25 cellular contexts compared by ENCODE assay signal in the genomic region with DNA sequence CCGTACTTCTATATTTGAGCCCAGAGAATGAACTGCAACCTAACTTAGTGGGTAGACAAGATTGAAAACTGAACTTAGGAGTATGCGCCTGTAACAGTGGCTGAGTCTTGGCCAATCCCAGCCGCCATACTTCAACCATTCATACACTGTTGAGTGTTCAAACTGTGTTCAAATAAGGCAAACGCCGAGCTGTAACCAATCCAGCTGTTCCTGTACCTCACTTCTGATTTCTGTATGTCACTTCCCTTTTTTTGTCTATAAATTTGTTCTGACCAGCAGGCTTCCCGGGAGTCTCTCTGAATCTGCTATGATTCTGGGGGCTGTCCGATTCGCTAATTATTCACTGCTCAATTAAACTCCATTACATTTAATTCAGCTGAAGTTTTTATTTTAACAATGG.
"Had no signal": no experiment of that assay in that cellular context is flagged by ENCODE, and none has a peak within 500 bp of the region (broad histone marks: within the 10 kb centered on the region; RNA-seq: fewer than 3 reads in every experiment).

No MANE protein-coding gene starts in this region.

- H3K4me1 ChIP-seq: heart right ventricle, upper lobe of right lung had no signal

- H3K36me3 ChIP-seq: brain microvascular endothelial cell, heart right ventricle, neutrophil, upper lobe of right lung had no signal

- H3K9me3 ChIP-seq: heart right ventricle, neutrophil, upper lobe of right lung had no signal

- DNase-seq: activated CD4-positive, alpha-beta memory T cell treated with anti-CD3 and anti-CD28 coated beads for 36 hours; activated CD4-positive, alpha-beta T cell treated with anti-CD3 and anti-CD28 coated beads, Interleukin-2, amount 10 ng/mL, durations not matched to agents 24 days and 14 days; activated CD4-positive, CD25-positive, alpha-beta regulatory T cell treated with anti-CD3 and anti-CD28 coated beads, Interleukin-2, amount 50 U/mL, for 72 hours; activated CD8-positive, alpha-beta memory T cell treated with anti-CD3 and anti-CD28 coated beads, Interleukin-2, amount 50 U/mL, for 4 hours; activated effector memory CD4-positive, alpha-beta T cell treated with anti-CD3 and anti-CD28 coated beads, Interleukin-2, amount 50 U/mL, for 16 hours; activated naive CD4-positive, alpha-beta T cell treated with anti-CD3 and anti-CD28 coated beads for 36 hours; activated naive CD8-positive, alpha-beta T cell treated with anti-CD3 and anti-CD28 coated beads, Interleukin-2, amount 10 ng/mL, durations not matched to agents 7 days and 5 days; activated T-cell treated with anti-CD3 and anti-CD28 coated beads, Interleukin-2, amount 50 U/mL, for 1 hour; brain microvascular endothelial cell; dorsolateral prefrontal cortex; effector memory CD8-positive, alpha-beta T cell; foreskin fibroblast; heart right ventricle; naive B cell; nephron progenitor cell; retina; stimulated activated CD4-positive, alpha-beta T cell treated with anti-CD3 and anti-CD28 coated beads, Interleukin-12 subunit alpha, Interleukin-12 subunit beta, amount 100 ng/mL, for 4 hours; stimulated activated CD4-positive, alpha-beta T cell treated with anti-CD3 and anti-CD28 coated beads, Interleukin-4, amount 100 ng/mL, for 1 hour; upper lobe of right lung had no signal

- H3K27me3 ChIP-seq: brain microvascular endothelial cell, heart right ventricle, upper lobe of right lung had no signal

- H3K4me3 ChIP-seq: coronary artery, dorsolateral prefrontal cortex, heart right ventricle, skin epidermis, upper lobe of right lung had no signal

- H3K27ac ChIP-seq: brain microvascular endothelial cell, coronary artery, dorsolateral prefrontal cortex, heart right ventricle, neutrophil, skin epidermis, upper lobe of right lung had no signal

- FAIRE-seq: astrocyte, endothelial cell of umbilical vein had no signal

- ATAC-seq: effector memory CD8-positive, alpha-beta T cell; heart right ventricle; sciatic nerve; upper lobe of right lung had no signal
